In genomic region chr3:69833591-69833990, GRCh38 we compare ENCODE assay signal across 27 cellular contexts.
"Had no signal": no experiment of that assay in that cellular context is flagged by ENCODE, and none has a peak within 500 bp of the region (broad histone marks: within the 10 kb centered on the region; RNA-seq: fewer than 3 reads in every experiment).

No MANE protein-coding gene starts in this region.

- H3K27me3 Mint-ChIP-seq: naive B cell; progenitor cell of endocrine pancreas; stimulated activated naive CD8-positive, alpha-beta T cell treated with anti-CD3 and anti-CD28 coated beads, Interleukin-15, Interleukin-2, amounts not matched to agents 100 ng/mL and 50 ng/mL, for 24 hours had no signal

- DNase-seq: islet precursor cell; left ventricle myocardium inferior; mesendoderm; naive B cell; natural killer cell; nephron progenitor cell; occipital lobe; stimulated activated CD4-positive, alpha-beta T cell treated with anti-CD3 and anti-CD28 coated beads, Interleukin-12 subunit alpha, Interleukin-12 subunit beta, amount 100 ng/mL, for 4 hours; stimulated activated CD4-positive, alpha-beta T cell treated with anti-CD3 and anti-CD28 coated beads, Interleukin-4, amount 100 ng/mL, for 24 hours; stimulated activated naive CD4-positive, alpha-beta T cell; tibial artery; trophoblast cell; upper lobe of right lung had no signal

- H3K4me1 Mint-ChIP-seq: naive B cell; natural killer cell; nephron progenitor cell; stimulated activated effector memory CD8-positive, alpha-beta T cell treated with anti-CD3 and anti-CD28 coated beads, Interleukin-12 subunit alpha, Interleukin-12 subunit beta, amount 100 ng/mL, for 72 hours had no signal

- H3K4me3 ChIP-seq: hepatocyte, left ventricle myocardium inferior, lung, neural progenitor cell, right atrium auricular region, skin epidermis, suprapubic skin, thoracic aorta, tibial artery, upper lobe of right lung had no signal

- H2AFZ ChIP-seq: hepatocyte, neural progenitor cell had no signal

- H3K4me1 ChIP-seq: neural progenitor cell had no signal

- H3K4me2 ChIP-seq: hepatocyte, neural progenitor cell had no signal

- FAIRE-seq: urothelium cell line had no signal

- H3K36me3 Mint-ChIP-seq: naive B cell; natural killer cell; neural progenitor cell; stimulated activated effector memory CD8-positive, alpha-beta T cell treated with anti-CD3 and anti-CD28 coated beads, Interleukin-12 subunit alpha, Interleukin-12 subunit beta, amount 100 ng/mL, for 72 hours had no signal

- H3K9ac ChIP-seq: neural progenitor cell had no signal

- H3K27me3 ChIP-seq: hepatocyte, neural progenitor cell, neutrophil, right atrium auricular region, suprapubic skin, tibial artery, upper lobe of right lung had no signal

- H3K79me2 ChIP-seq: hepatocyte had no signal

- H3K9me3 ChIP-seq: neutrophil, suprapubic skin, thoracic aorta, upper lobe of right lung had no signal

- H3K4me3 Mint-ChIP-seq: mesothelial cell of epicardium; naive B cell; natural killer cell; nephron progenitor cell; neural progenitor cell; stimulated activated effector memory CD8-positive, alpha-beta T cell treated with anti-CD3 and anti-CD28 coated beads, Interleukin-12 subunit alpha, Interleukin-12 subunit beta, amount 100 ng/mL, for 72 hours; stimulated activated naive CD8-positive, alpha-beta T cell treated with anti-CD3 and anti-CD28 coated beads, Interleukin-15, Interleukin-2, amounts not matched to agents 100 ng/mL and 50 ng/mL, for 24 hours had no signal

- H3K27ac ChIP-seq: hepatocyte, left ventricle myocardium inferior, neural progenitor cell, neutrophil, right atrium auricular region, skin epidermis, suprapubic skin, thoracic aorta, tibial artery, upper lobe of right lung had no signal

- ATAC-seq: natural killer cell; sciatic nerve; stimulated activated effector memory CD8-positive, alpha-beta T cell treated with anti-CD3 and anti-CD28 coated beads, Interleukin-12 subunit alpha, Interleukin-12 subunit beta, amount 100 ng/mL, for 72 hours; upper lobe of right lung had no signal

- H3K36me3 ChIP-seq: left ventricle myocardium inferior, neural progenitor cell, neutrophil, right atrium auricular region, suprapubic skin, thoracic aorta, tibial artery, upper lobe of right lung had no signal

- H3K27ac Mint-ChIP-seq: mesothelial cell of epicardium; naive B cell; natural killer cell; nephron progenitor cell; neural progenitor cell; progenitor cell of endocrine pancreas; stimulated activated effector memory CD8-positive, alpha-beta T cell treated with anti-CD3 and anti-CD28 coated beads, Interleukin-12 subunit alpha, Interleukin-12 subunit beta, amount 100 ng/mL, for 72 hours; stimulated activated naive CD8-positive, alpha-beta T cell treated with anti-CD3 and anti-CD28 coated beads, Interleukin-15, Interleukin-2, amounts not matched to agents 100 ng/mL and 50 ng/mL, for 24 hours had no signal
